ENCODE assay signal across 10 cellular contexts in genomic region chr17:81039854-81040758, GRCh38. TPM values are rescaled to one million over a fixed set of nuclear protein-coding genes. Genes with fewer than 3 reads are reported as not detected.
A peak's percentile ranks its signal among the peaks of the same experiment; 100 is the strongest.
DNase-seq lines count a peak whose midpoint lies in the region; ATAC-seq and TF ChIP-seq lines count a peak whose summit lies in the region.
"Had no signal": no experiment of that assay in that cellular context is flagged by ENCODE, and none has a peak within 500 bp of the region (broad histone marks: within the 10 kb centered on the region; RNA-seq: fewer than 3 reads in every experiment).

No MANE protein-coding gene starts in this region.

- BruUV-seq in MCF 10A (replicated peaks; lab: Mats Ljungman, UMichigan), result no TSS peak

- H3K36me3 ChIP-seq in mucosa of descending colon (ENCODE audit: low read depth), result no peaks in the 10 kb centered on the region
- no peaks in the 10 kb centered on the region for H3K36me3 ChIP-seq in CD8-positive, alpha-beta memory T cell (ENCODE audit: insufficient read depth, low read length)

- H3K4me1 ChIP-seq in mucosa of descending colon (ENCODE audit: low read depth), result peaks cover 24% of the 10 kb centered on the region
- H3K4me1 ChIP-seq in CD8-positive, alpha-beta memory T cell (ENCODE audit: insufficient read depth, low read length), result no peaks in the 10 kb centered on the region

- no peaks in the 10 kb centered on the region for H3K9me3 Mint-ChIP-seq in MCF 10A (ENCODE audit: unreplicated experiment)
- no peaks in the 10 kb centered on the region for H3K9me3 Mint-ChIP-seq in CD8-positive, alpha-beta memory T cell
- H3K9me3 Mint-ChIP-seq: activated naive CD4-positive, alpha-beta T cell treated with anti-CD3 and anti-CD28 coated beads, Interleukin-2, amount 50 U/mL, for 24 hours; T-helper 1 cell treated with Interleukin-12 subunit alpha and Interleukin-12 subunit beta and Interleukin-4 antibody, amounts not matched to agents 30 μg/mL and 1 μg/mL, for 36 hours had no signal

- H3K9me3 ChIP-seq in mucosa of descending colon, result no peaks in the 10 kb centered on the region
- H3K9me3 ChIP-seq in CD8-positive, alpha-beta memory T cell (ENCODE audit: low read length), result no peaks in the 10 kb centered on the region

- POLR2A ChIA-PET in MCF 10A (lab: Yijun Ruan, JAX), result interaction anchor here (0.7 to 8.2 kb wide), 7 partner anchors 10 to 56 kb away, joined by 3 to 60 read pairs (median 5); no protein-coding TSS in a partner anchor
- POLR2A ChIA-PET in CD8-positive, alpha-beta memory T cell (lab: Charles Lee), result no interaction called here

- no peak overlapping the region for H3K27ac ChIP-seq in CD8-positive, alpha-beta memory T cell (ENCODE audit: low read depth, low read length)

- H3K27me3 Mint-ChIP-seq in MCF 10A (ENCODE audit: insufficient read depth, unreplicated experiment), result no peaks in the 10 kb centered on the region
- H3K27me3 Mint-ChIP-seq in CD8-positive, alpha-beta memory T cell, result peaks cover 2 to 7% of the 10 kb centered on the region in 2 donors
- H3K27me3 Mint-ChIP-seq: activated naive CD4-positive, alpha-beta T cell treated with anti-CD3 and anti-CD28 coated beads, Interleukin-2, amount 50 U/mL, for 24 hours had no signal

- intact Hi-C loops in MCF 10A (cut with micrococcal nuclease), result no loop called here
- intact Hi-C loops in mucosa of descending colon (cut with DNase I, micrococcal nuclease), result no loop called here

- peaks cover 37% of the 10 kb centered on the region for H3K36me3 Mint-ChIP-seq in MCF 10A (ENCODE audit: insufficient read depth, unreplicated experiment)
- H3K36me3 Mint-ChIP-seq in CD8-positive, alpha-beta memory T cell, result no peaks in the 10 kb centered on the region

- in situ Hi-C loops in KBM-7 (cut with MboI; ENCODE audit: low pct_unique_long_range_greater_than_20kb, low sequenced_read_pairs), result no loop called here

- CTCF ChIA-PET in MCF 10A (lab: Yijun Ruan, JAX), result interaction anchor here (0.6 to 1.4 kb wide), 9 partner anchors 11 to 629 kb away, joined by 3 to 6 read pairs (median 3); no protein-coding TSS in a partner anchor
- CTCF ChIA-PET in CD8-positive, alpha-beta memory T cell (lab: Charles Lee), result interaction anchor here (1.2 kb wide), 1 partner anchor 51 kb away, joined by 4 read pairs; no protein-coding TSS in a partner anchor

- peak overlapping the region; percentile 69 for H3K27ac Mint-ChIP-seq in MCF 10A (ENCODE audit: low read depth, unreplicated experiment)
- no peak overlapping the region for H3K27ac Mint-ChIP-seq in CD8-positive, alpha-beta memory T cell
- H3K27ac Mint-ChIP-seq: activated naive CD4-positive, alpha-beta T cell treated with anti-CD3 and anti-CD28 coated beads, Interleukin-2, amount 50 U/mL, for 24 hours; T-helper 1 cell treated with Interleukin-12 subunit alpha and Interleukin-12 subunit beta and Interleukin-4 antibody, amounts not matched to agents 30 μg/mL and 1 μg/mL, for 36 hours had no signal

- TF ChIP-seq CTCF in MCF 10A (IDR thresholded peaks at IDR 0.05; ENCODE audit: unreplicated experiment) (no peak), mucosa of descending colon (IDR thresholded peaks at IDR 0.05) (no peak)

- ATAC-seq in mucosa of descending colon (peak; percentile 6), GM18858 (IDR thresholded peaks at IDR 0.05; ENCODE audit: unreplicated experiment) (no peak)

- H3K27me3 ChIP-seq in CD8-positive, alpha-beta memory T cell (ENCODE audit: insufficient read depth, low read length, poor library complexity, severe bottlenecking), result no peaks in the 10 kb centered on the region

- DNase-seq in AG20443 (ENCODE audit: low spot score) (peak; percentile 79), KBM-7 (peak; percentile 54), MCF 10A (ENCODE audit: unreplicated experiment) (peak; percentile 70), mucosa of descending colon (peak in 1 of 3 donors; percentile 40), NCI-H510A treated with DMSO at 0.1 percent for 48 hours (lab: John Stamatoyannopoulos, UW) (no peak)
- DNase-seq in activated effector memory CD4-positive, alpha-beta T cell treated with anti-CD3 and anti-CD28 coated beads, Interleukin-2, amount 50 U/mL, for 16 hours, result no peak
- DNase-seq in CD8-positive, alpha-beta memory T cell, result no peak

- H3K4me1 Mint-ChIP-seq in MCF 10A (ENCODE audit: insufficient read depth, unreplicated experiment), result peaks cover 60% of the 10 kb centered on the region
- H3K4me1 Mint-ChIP-seq in CD8-positive, alpha-beta memory T cell, result peaks cover 4 to 15% (median 7%) of the 10 kb centered on the region in 3 donors

- peak overlapping the region; percentile 59 for H3K4me3 Mint-ChIP-seq in MCF 10A (ENCODE audit: unreplicated experiment)
- H3K4me3 Mint-ChIP-seq in CD8-positive, alpha-beta memory T cell, result peak overlapping the region in 1 of 7 donors; percentile 24
- H3K4me3 Mint-ChIP-seq: activated naive CD4-positive, alpha-beta T cell treated with anti-CD3 and anti-CD28 coated beads, Interleukin-2, amount 50 U/mL, for 24 hours; T-helper 1 cell treated with Interleukin-12 subunit alpha and Interleukin-12 subunit beta and Interleukin-4 antibody, amounts not matched to agents 30 μg/mL and 1 μg/mL, for 36 hours had no signal

- no peak overlapping the region for H3K4me3 ChIP-seq in mucosa of descending colon
- H3K4me3 ChIP-seq in CD8-positive, alpha-beta memory T cell (ENCODE audit: low read length), result no peak overlapping the region

RNA-seq across cellular contexts. Expression of gene BAIAP2, which starts 5.2 kb away (rescaled TPM):
- 46.4 and 67.0 TPM in 2 replicates for total RNA-seq in MCF 10A (2022)
- total RNA-seq in mucosa of descending colon, result 10 to 100 TPM; 11.6 to 76.7 (median 19.4) TPM
- 1 to 10 TPM; 5.3 to 8.8 TPM for total RNA-seq in CD8-positive, alpha-beta memory T cell
- 6.6 TPM for polyA plus RNA-seq in CD8-positive, alpha-beta memory T cell

RNA-seq across cellular contexts. Expression of gene CHMP6, which starts 48.5 kb away (rescaled TPM):
- 19.5 and 22.6 TPM in 2 replicates for total RNA-seq in MCF 10A (2022)
- 10 to 100 TPM; 35.1 to 43.9 (median 35.4) TPM for total RNA-seq in mucosa of descending colon
- 10 to 100 TPM; 31.2 to 32.7 TPM for total RNA-seq in CD8-positive, alpha-beta memory T cell
- 45.1 TPM for polyA plus RNA-seq in CD8-positive, alpha-beta memory T cell

Comparison
In these comparisons a context has a peak if more than half of its experiments do, and no peak if none do; other contexts are left out.
1. DNase-seq: peak in AG20443 (single experiment), KBM-7 (single experiment) and MCF 10A (single experiment); none in activated effector memory CD4-positive, alpha-beta T cell treated with anti-CD3 and anti-CD28 coated beads, Interleukin-2, amount 50 U/mL, for 16 hours (single experiment), NCI-H510A treated with DMSO at 0.1 percent for 48 hours (single experiment) and CD8-positive, alpha-beta memory T cell (0 of 5).